1 cellular context compared by ENCODE assay signal in the genomic region with DNA sequence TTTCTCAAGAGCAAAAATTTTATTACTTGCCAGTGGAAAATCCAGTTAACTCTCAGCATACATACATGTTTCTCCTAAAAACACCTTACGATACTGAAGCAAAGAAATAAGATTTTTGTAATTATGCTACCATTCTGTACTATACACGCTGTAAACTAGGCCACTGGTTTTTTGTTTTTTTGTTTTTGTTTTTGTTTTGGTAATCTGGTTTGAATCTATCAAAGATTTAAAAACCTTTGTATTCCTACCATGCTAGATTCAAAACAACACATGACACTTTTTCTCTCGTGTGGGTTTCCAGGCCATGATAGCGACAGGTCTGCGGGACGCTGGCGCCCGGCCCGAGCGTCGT.
A peak's percentile ranks its signal among the peaks of the same experiment; 100 is the strongest.
TF ChIP-seq lines count a peak whose summit lies in the region.

No MANE protein-coding gene starts in this region.

TF ChIP-seq in GM12878, 131 proteins besides CTCF, POLR2A, EP300 and RAD21:
- TF ChIP-seq SPI1 (IDR thresholded peaks at IDR 0.05; ENCODE audit: borderline replicate concordance, insufficient read depth, low read depth, low read length), result no peak
- TF ChIP-seq, protein P1, sequence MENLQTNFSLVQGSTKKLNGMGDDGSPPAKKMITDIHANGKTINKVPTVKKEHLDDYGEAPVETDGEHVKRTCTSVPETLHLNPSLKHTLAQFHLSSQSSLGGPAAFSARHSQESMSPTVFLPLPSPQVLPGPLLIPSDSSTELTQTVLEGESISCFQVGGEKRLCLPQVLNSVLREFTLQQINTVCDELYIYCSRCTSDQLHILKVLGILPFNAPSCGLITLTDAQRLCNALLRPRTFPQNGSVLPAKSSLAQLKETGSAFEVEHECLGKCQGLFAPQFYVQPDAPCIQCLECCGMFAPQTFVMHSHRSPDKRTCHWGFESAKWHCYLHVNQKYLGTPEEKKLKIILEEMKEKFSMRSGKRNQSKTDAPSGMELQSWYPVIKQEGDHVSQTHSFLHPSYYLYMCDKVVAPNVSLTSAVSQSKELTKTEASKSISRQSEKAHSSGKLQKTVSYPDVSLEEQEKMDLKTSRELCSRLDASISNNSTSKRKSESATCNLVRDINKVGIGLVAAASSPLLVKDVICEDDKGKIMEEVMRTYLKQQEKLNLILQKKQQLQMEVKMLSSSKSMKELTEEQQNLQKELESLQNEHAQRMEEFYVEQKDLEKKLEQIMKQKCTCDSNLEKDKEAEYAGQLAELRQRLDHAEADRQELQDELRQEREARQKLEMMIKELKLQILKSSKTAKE (IDR thresholded peaks at IDR 0.05; ENCODE audit: low read depth, poor library complexity, severe bottlenecking), result peak; percentile 31
- TF ChIP-seq IKZF2 (IDR thresholded peaks at IDR 0.05), result no peak
- TF ChIP-seq, protein P2, sequence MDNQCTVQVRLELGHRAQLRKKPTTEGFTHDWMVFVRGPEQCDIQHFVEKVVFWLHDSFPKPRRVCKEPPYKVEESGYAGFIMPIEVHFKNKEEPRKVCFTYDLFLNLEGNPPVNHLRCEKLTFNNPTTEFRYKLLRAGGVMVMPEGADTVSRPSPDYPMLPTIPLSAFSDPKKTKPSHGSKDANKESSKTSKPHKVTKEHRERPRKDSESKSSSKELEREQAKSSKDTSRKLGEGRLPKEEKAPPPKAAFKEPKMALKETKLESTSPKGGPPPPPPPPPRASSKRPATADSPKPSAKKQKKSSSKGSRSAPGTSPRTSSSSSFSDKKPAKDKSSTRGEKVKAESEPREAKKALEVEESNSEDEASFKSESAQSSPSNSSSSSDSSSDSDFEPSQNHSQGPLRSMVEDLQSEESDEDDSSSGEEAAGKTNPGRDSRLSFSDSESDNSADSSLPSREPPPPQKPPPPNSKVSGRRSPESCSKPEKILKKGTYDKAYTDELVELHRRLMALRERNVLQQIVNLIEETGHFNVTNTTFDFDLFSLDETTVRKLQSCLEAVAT (IDR thresholded peaks at IDR 0.05), result peak; percentile 16; the same call in 1 of the 2 replicates
- TF ChIP-seq, protein P3, sequence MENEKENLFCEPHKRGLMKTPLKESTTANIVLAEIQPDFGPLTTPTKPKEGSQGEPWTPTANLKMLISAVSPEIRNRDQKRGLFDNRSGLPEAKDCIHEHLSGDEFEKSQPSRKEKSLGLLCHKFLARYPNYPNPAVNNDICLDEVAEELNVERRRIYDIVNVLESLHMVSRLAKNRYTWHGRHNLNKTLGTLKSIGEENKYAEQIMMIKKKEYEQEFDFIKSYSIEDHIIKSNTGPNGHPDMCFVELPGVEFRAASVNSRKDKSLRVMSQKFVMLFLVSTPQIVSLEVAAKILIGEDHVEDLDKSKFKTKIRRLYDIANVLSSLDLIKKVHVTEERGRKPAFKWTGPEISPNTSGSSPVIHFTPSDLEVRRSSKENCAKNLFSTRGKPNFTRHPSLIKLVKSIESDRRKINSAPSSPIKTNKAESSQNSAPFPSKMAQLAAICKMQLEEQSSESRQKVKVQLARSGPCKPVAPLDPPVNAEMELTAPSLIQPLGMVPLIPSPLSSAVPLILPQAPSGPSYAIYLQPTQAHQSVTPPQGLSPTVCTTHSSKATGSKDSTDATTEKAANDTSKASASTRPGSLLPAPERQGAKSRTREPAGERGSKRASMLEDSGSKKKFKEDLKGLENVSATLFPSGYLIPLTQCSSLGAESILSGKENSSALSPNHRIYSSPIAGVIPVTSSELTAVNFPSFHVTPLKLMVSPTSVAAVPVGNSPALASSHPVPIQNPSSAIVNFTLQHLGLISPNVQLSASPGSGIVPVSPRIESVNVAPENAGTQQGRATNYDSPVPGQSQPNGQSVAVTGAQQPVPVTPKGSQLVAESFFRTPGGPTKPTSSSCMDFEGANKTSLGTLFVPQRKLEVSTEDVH (IDR thresholded peaks at IDR 0.05; ENCODE audit: low read depth, partially characterized antibody), result no peak
- TF ChIP-seq CEBPB (IDR thresholded peaks at IDR 0.05; ENCODE audit: borderline replicate concordance in 1 of 2, low read depth in 2 of 2, low read length in 2 of 2), result no peak
- no peak for TF ChIP-seq EED (IDR thresholded peaks at IDR 0.05; ENCODE audit: low read depth)
- TF ChIP-seq SRF (IDR thresholded peaks at IDR 0.05; ENCODE audit: low read depth in 2 of 2, low read length in 2 of 2), result no peak
- TF ChIP-seq CHD4 (IDR thresholded peaks at IDR 0.05), result no peak
- TF ChIP-seq, protein P4, sequence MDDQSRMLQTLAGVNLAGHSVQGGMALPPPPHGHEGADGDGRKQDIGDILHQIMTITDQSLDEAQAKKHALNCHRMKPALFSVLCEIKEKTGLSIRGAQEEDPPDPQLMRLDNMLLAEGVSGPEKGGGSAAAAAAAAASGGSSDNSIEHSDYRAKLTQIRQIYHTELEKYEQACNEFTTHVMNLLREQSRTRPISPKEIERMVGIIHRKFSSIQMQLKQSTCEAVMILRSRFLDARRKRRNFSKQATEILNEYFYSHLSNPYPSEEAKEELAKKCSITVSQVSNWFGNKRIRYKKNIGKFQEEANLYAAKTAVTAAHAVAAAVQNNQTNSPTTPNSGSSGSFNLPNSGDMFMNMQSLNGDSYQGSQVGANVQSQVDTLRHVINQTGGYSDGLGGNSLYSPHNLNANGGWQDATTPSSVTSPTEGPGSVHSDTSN (IDR thresholded peaks at IDR 0.05; ENCODE audit: insufficient replicate concordance, low read depth, low read length), result no peak
- no peak for TF ChIP-seq NR2C1 (IDR thresholded peaks at IDR 0.05)
- TF ChIP-seq, protein P5, sequence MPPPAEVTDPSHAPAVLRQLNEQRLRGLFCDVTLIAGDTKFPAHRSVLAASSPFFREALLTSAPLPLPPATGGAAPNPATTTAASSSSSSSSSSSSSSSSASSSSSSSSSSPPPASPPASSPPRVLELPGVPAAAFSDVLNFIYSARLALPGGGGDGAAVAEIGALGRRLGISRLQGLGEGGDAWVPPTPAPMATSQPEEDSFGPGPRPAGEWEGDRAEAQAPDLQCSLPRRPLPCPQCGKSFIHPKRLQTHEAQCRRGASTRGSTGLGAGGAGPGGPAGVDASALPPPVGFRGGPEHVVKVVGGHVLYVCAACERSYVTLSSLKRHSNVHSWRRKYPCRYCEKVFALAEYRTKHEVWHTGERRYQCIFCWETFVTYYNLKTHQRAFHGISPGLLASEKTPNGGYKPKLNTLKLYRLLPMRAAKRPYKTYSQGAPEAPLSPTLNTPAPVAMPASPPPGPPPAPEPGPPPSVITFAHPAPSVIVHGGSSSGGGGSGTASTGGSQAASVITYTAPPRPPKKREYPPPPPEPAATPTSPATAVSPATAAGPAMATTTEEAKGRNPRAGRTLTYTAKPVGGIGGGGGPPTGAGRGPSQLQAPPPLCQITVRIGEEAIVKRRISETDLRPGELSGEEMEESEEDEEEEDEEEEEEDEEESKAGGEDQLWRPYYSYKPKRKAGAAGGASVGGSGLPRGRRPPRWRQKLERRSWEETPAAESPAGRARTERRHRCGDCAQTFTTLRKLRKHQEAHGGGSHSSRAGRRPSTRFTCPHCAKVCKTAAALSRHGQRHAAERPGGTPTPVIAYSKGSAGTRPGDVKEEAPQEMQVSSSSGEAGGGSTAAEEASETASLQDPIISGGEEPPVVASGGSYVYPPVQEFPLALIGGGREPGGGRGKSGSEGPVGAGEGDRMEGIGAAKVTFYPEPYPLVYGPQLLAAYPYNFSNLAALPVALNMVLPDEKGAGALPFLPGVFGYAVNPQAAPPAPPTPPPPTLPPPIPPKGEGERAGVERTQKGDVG (CRISPR knock-in tag; IDR thresholded peaks at IDR 0.05), result no peak
- 0 out of 2 replicates have a peak, but pooled peaks have one; percentile 10 for TF ChIP-seq CBFB (IDR thresholded peaks at IDR 0.05; ENCODE audit: low read depth)
